9 cellular contexts compared by ENCODE assay signal in genomic region chr19:48102870-48103751, GRCh38. TPM values are rescaled to one million over a fixed set of nuclear protein-coding genes. Genes with fewer than 3 reads are reported as not detected.
DNase-seq lines count a peak whose midpoint lies in the region; ATAC-seq, FAIRE-seq and TF ChIP-seq lines count a peak whose summit lies in the region.
"Had no signal": no experiment of that assay in that cellular context is flagged by ENCODE, and none has a peak within 500 bp of the region (broad histone marks: within the 10 kb centered on the region; RNA-seq: fewer than 3 reads in every experiment).

No MANE protein-coding gene starts in this region.

- TF ChIP-seq CTCF in H1 (IDR thresholded peaks at IDR 0.05; ENCODE audit: control extremely low read depth in 1 of 3, insufficient read depth in 1 of 3, low read depth in 1 of 3, low read length in 3 of 3): peak; percentile 71 to 92 (median 85)
- TF ChIP-seq CTCF in pancreas (IDR thresholded peaks at IDR 0.05): peak; percentile 23 to 37 (median 30)

- H3K4me2 ChIP-seq in H1 (ENCODE audit: insufficient read depth in 1 of 2, low read depth in 2 of 2, low read length in 2 of 2): peak overlapping the region in 1 of 2 experiments; percentile 32; a peak in 2 of 4 replicates

- no peak overlapping the region for H2AK5ac ChIP-seq in H1 (ENCODE audit: low read depth, low read length)

- H3K27me3 ChIP-seq in H1 (replicated peaks in 1 of 4; ENCODE audit: control insufficient read depth in 3 of 4, extremely low read depth in 1 of 4, insufficient read depth in 3 of 4, low read length in 3 of 4): no peaks in the 10 kb centered on the region
- no peaks in the 10 kb centered on the region for H3K27me3 ChIP-seq in pancreas

- H3K23me2 ChIP-seq in H1 (ENCODE audit: low read depth, low read length): no peaks in the 10 kb centered on the region

- TF ChIP-seq EP300 in Ishikawa (IDR thresholded peaks at IDR 0.05; ENCODE audit: borderline replicate concordance) (no peak), H1 (IDR thresholded peaks at IDR 0.05; ENCODE audit: borderline replicate concordance in 1 of 2, low read depth in 2 of 2, low read length in 2 of 2) (no peak)

- intact Hi-C loops in pancreas (cut with DNase I): no loop called here

- TF ChIP-seq RAD21 in Ishikawa (IDR thresholded peaks at IDR 0.05; ENCODE audit: low read depth): peak; percentile 77
- TF ChIP-seq RAD21 in H1 (IDR thresholded peaks at IDR 0.05 in 1 of 2, conservative IDR thresholded peaks at IDR 0.05 in 1 of 2; ENCODE audit: low read depth in 2 of 2, low read length in 2 of 2): peak; percentile 84 to 93

- no peaks in the 10 kb centered on the region for H4K20me1 ChIP-seq in H1 (replicated peaks in 1 of 2; ENCODE audit: control insufficient read depth in 1 of 2, insufficient read depth in 2 of 2, low read length in 2 of 2)

- no peak overlapping the region for H3K9ac ChIP-seq in H1 (replicated peaks in 1 of 4; ENCODE audit: extremely low read depth in 1 of 4, low read depth in 3 of 4, low read length in 3 of 4)

- H4K5ac ChIP-seq in H1 (ENCODE audit: insufficient read length, low read depth, low read length): no peak overlapping the region

- no peaks in the 10 kb centered on the region for H3K9me3 ChIP-seq in H1 (ENCODE audit: insufficient read depth in 2 of 2, low read depth in 1 of 2, low read length in 1 of 2)
- no peaks in the 10 kb centered on the region for H3K9me3 ChIP-seq in pancreas

- H3K4me1 ChIP-seq in H1 (replicated peaks in 1 of 4; ENCODE audit: control insufficient read depth in 3 of 4, insufficient read depth in 4 of 4, low read length in 3 of 4): no peaks in the 10 kb centered on the region
- peaks cover 0 to 6% (median 5%) of the 10 kb centered on the region in 3 donors for H3K4me1 ChIP-seq in pancreas

- FAIRE-seq in H1 (lab: Jason Lieb, UNC): peak; percentile 65
- no peak for FAIRE-seq in pancreas (lab: Jason Lieb, UNC)

- H3K18ac ChIP-seq in H1 (ENCODE audit: extremely low read depth, low read length): no peak overlapping the region

- H3K56ac ChIP-seq in H1 (replicated peaks; ENCODE audit: insufficient read length, low read depth, low read length): no peak overlapping the region

- no peak overlapping the region for H3K23ac ChIP-seq in H1 (ENCODE audit: insufficient read length)

- H3K4me3 ChIP-seq in H1 (ENCODE audit: extremely low read depth in 1 of 4, insufficient read depth in 2 of 4, low read depth in 3 of 4, low read length in 4 of 4) (peak overlapping the region in 1 of 4 experiments; percentile 26; a peak in 2 of 8 replicates), pancreas (no peak overlapping the region)

- H3K4ac ChIP-seq in H1 (replicated peaks; ENCODE audit: insufficient read length, low read depth, low read length): no peak overlapping the region

- H3K79me1 ChIP-seq in H1 (ENCODE audit: low read depth, low read length): no peaks in the 10 kb centered on the region

- no peak for TF ChIP-seq POLR2A in H1 (IDR thresholded peaks at IDR 0.05; ENCODE audit: control extremely low read depth in 1 of 2, low read depth in 2 of 2, low read length in 2 of 2)

- ATAC-seq in SK-N-SH treated with all-trans-retinoic acid at 6 μM for 48 hours (peak; percentile 46), pancreas (no peak), GM21367 (IDR thresholded peaks at IDR 0.05; ENCODE audit: unreplicated experiment) (no peak)

- H3K79me2 ChIP-seq in H1 (ENCODE audit: control insufficient read depth in 1 of 2, insufficient read depth in 2 of 2, low read length in 2 of 2): no peaks in the 10 kb centered on the region

- no peaks in the 10 kb centered on the region for H3K36me3 ChIP-seq in H1 (ENCODE audit: control insufficient read depth in 2 of 4, insufficient read depth in 4 of 4, low read length in 3 of 4)
- H3K36me3 ChIP-seq in pancreas: no peaks in the 10 kb centered on the region

- H4K91ac ChIP-seq in H1 (replicated peaks; ENCODE audit: insufficient read length, low read length): no peak overlapping the region

- DNase-seq in EH (ENCODE audit: low read depth) (peak; percentile 59), H1 (ENCODE audit: low read depth in 1 of 2, low spot score in 2 of 2) (peak in 1 of 2 experiments; percentile 85), pancreas (no peak), DMS153 (lab: John Stamatoyannopoulos, UW) (no peak), HK-2 (ENCODE audit: unreplicated experiment) (no peak)

- no peak overlapping the region for H4K8ac ChIP-seq in H1 (ENCODE audit: extremely low read depth, insufficient read depth, low read length)

- CTCF ChIA-PET in H1 (lab: Charles Lee; ENCODE audit: partially characterized antibody): interaction anchor here (0.5 to 12.5 kb wide), 33 partner anchors 8 to 323 kb away, joined by 3 to 183 read pairs (median 5); no protein-coding TSS in a partner anchor

- peak overlapping the region; percentile 92; the same call in 1 of the 2 replicates for H2BK15ac ChIP-seq in H1 (ENCODE audit: low read length)

- no peak overlapping the region for H2BK20ac ChIP-seq in H1 (ENCODE audit: low read length)

- H3K14ac ChIP-seq in H1 (ENCODE audit: insufficient read length): no peak overlapping the region

- peak overlapping the region; percentile 86 for H2AFZ ChIP-seq in H1 (ENCODE audit: low read length)

- WGBS in H1 (ENCODE audit: extremely low coverage in 1 of 2, insufficient coverage in 1 of 2, insufficient read length in 1 of 2, insufficient replicate concordance in 2 of 2, low coverage in 1 of 2, low lambda C conversion rate in 2 of 2, missing lambda C conversion rate in 1 of 2), 2 experiments: 60% methylated on average over 13 of the region's 13 CpGs; no CpG with 5 or more reads in 1 of the 2 experiments
- 55 to 58% methylated on average over 13 of the region's 13 CpGs for WGBS in pancreas, 2 donors

- POLR2A ChIA-PET in H1 (lab: Charles Lee; ENCODE audit: partially characterized antibody): no interaction called here

- no peak overlapping the region for H2BK120ac ChIP-seq in H1 (replicated peaks; ENCODE audit: low read depth, low read length)

- H3K27ac ChIP-seq in H1 (ENCODE audit: low read depth, low read length) (no peak overlapping the region), pancreas (no peak overlapping the region)

- no peak overlapping the region for H2BK5ac ChIP-seq in H1 (ENCODE audit: low read depth, low read length)

- H2BK12ac ChIP-seq in H1 (ENCODE audit: low read depth, low read length): no peak overlapping the region; the same call in 1 of the 2 replicates

TF ChIP-seq in Ishikawa, 13 proteins besides CTCF, POLR2A, EP300 and RAD21:
- TF ChIP-seq EGR1 (IDR thresholded peaks at IDR 0.05): no peak
- 0 out of 2 replicates have a peak, but pooled peaks have one; percentile 15 for TF ChIP-seq YY1 (IDR thresholded peaks at IDR 0.05; ENCODE audit: low read depth)
- peak; percentile 54; the same call in 1 of the 2 replicates for TF ChIP-seq NFIC (IDR thresholded peaks at IDR 0.05)

TF ChIP-seq in SK-N-SH treated with all-trans-retinoic acid at 6 μM for 48 hours, 23 proteins besides CTCF, POLR2A, EP300 and RAD21 (continues in another document):
- TF ChIP-seq GLIS3 (CRISPR knock-in tag; IDR thresholded peaks at IDR 0.05) (no peak), SNAI2 (CRISPR knock-in tag; IDR thresholded peaks at IDR 0.05) (no peak), TOX (CRISPR knock-in tag; IDR thresholded peaks at IDR 0.05; ENCODE audit: borderline replicate concordance) (no peak), OSR1 (CRISPR knock-in tag; IDR thresholded peaks at IDR 0.05) (no peak)

TF ChIP-seq in H1, 55 proteins besides CTCF, POLR2A, EP300 and RAD21:
- no peak for TF ChIP-seq CEBPB (IDR thresholded peaks at IDR 0.05; ENCODE audit: low read depth, low read length)
- TF ChIP-seq YY1 (IDR thresholded peaks at IDR 0.05; ENCODE audit: low read depth, low read length): peak; percentile 47; the same call in 1 of the 2 replicates
- TF ChIP-seq KDM4A (IDR thresholded peaks at IDR 0.05; ENCODE audit: low read depth, low read length, severe bottlenecking): peak; percentile 41
- TF ChIP-seq SRF (IDR thresholded peaks at IDR 0.05; ENCODE audit: low read depth, low read length): peak; percentile 79
- TF ChIP-seq ATF3 (IDR thresholded peaks at IDR 0.05; ENCODE audit: insufficient read depth, low read depth, low read length): 0 out of 2 replicates have a peak, but pooled peaks have one; percentile 24

RNA-seq across cellular contexts. Expression of gene PLA2G4C, which starts 7.5 kb away (rescaled TPM):
- total RNA-seq in H1 (2021; fragmentation: NEBNext Ultra II Directional; extraction: Animal tissue kit (Norgen Biotek cat#: 25700)): 14.9 and 17.5 TPM in 2 replicates
- polyA plus RNA-seq in H1 (2011; rRNA removed) (14.9 and 20.5 TPM in 2 replicates), pancreas (10 to 100 TPM; 14.9 to 21.7 TPM)
- polyA plus RNA-seq in H1 (2011; cell fraction: cytosol; rRNA removed): 12.4 TPM
- polyA plus RNA-seq in H1 (2011; cell fraction: nucleus; rRNA removed): 13.4 TPM
- 12.4 to 28.2 TPM (median 20.5 TPM) in 4 replicates for polyA plus RNA-seq in H1 (2012, experiment 1 of 2)
- polyA plus RNA-seq in H1 (2012, experiment 2 of 2): 7.7 TPM
- polyA plus RNA-seq in H1 (2013, experiment 1 of 2): 25.5 TPM
- polyA plus RNA-seq in H1 (2013, experiment 2 of 2): 24.1 TPM
- polyA minus RNA-seq in H1 (2011; rRNA and poly(A)+ RNA removed): 18.6 and 21.5 TPM in 2 replicates
- polyA minus RNA-seq in H1 (2011; cell fraction: cytosol; rRNA and poly(A)+ RNA removed): 14.1 TPM
- 7.5 TPM for polyA minus RNA-seq in H1 (2011; cell fraction: nucleus; rRNA and poly(A)+ RNA removed)
- 10 to 100 TPM in 3 of 6 donors, 1 to 10 TPM in 3; 2.9 to 13.6 (median 9.0) TPM for total RNA-seq in pancreas

RNA-seq across cellular contexts. Expression of gene CABP5, which starts 59.2 kb away (rescaled TPM):
- not detected in 2 replicates for total RNA-seq in H1 (2021; fragmentation: NEBNext Ultra II Directional; extraction: Animal tissue kit (Norgen Biotek cat#: 25700))
- not detected in 2 replicates for polyA plus RNA-seq in H1 (2011; rRNA removed)
- not detected for polyA plus RNA-seq in H1 (2011; cell fraction: cytosol; rRNA removed)
- polyA plus RNA-seq in H1 (2011; cell fraction: nucleus; rRNA removed): not detected
- polyA plus RNA-seq in H1 (2012, experiment 1 of 2): not detected in 4 replicates
- polyA plus RNA-seq in H1 (2012, experiment 2 of 2): not detected
- polyA plus RNA-seq in H1 (2013, experiment 1 of 2): not detected
- 0.04 TPM for polyA plus RNA-seq in H1 (2013, experiment 2 of 2)
- not detected in 2 replicates for polyA minus RNA-seq in H1 (2011; rRNA and poly(A)+ RNA removed)
- polyA minus RNA-seq in H1 (2011; cell fraction: cytosol; rRNA and poly(A)+ RNA removed): not detected
- not detected for polyA minus RNA-seq in H1 (2011; cell fraction: nucleus; rRNA and poly(A)+ RNA removed)
- not detected for total RNA-seq in pancreas
- not detected for polyA plus RNA-seq in pancreas
- total RNA-seq: skeletal muscle tissue had no signal
